ENCODE assay signal across 3 cellular contexts in the genomic region with DNA sequence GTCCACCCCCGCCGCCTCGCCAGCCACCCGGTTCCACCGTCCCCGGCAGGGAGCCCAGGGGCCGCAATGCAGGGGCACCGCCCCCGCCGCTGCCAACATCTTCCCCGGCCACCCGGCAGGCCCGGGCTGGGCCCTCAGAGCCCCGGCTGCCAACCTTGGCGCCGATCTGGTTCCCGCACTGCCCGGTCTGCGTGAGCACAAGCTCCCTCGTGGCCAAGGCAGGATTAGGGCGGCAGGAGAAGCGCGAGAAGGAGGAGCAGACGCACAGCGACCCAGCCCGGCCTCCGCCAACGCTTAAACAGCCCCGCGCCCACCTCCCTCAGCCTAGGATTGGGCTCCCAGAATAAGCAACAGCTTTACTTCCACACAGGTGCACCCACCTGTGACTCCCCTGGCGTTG. TPM values are rescaled to one million over a fixed set of nuclear protein-coding genes. Genes with fewer than 3 reads are reported as not detected.
"Had no signal": no experiment of that assay in that cellular context is flagged by ENCODE, and none has a peak within 500 bp of the region (broad histone marks: within the 10 kb centered on the region; RNA-seq: fewer than 3 reads in every experiment).

No MANE protein-coding gene starts in this region.

RNA-seq across cellular contexts. Expression of gene FRG2, which starts 42.4 kb away (rescaled TPM):
- total RNA-seq: LHCN-M2, MCF 10A, NCI-H460 had no signal
